In genomic region chr6:41921712-41921998, GRCh38 we compare ENCODE assay signal across 8 cellular contexts. TPM values are rescaled to one million over a fixed set of nuclear protein-coding genes. Genes with fewer than 3 reads are reported as not detected.
DNase-seq lines count a peak whose midpoint lies in the region; ATAC-seq, FAIRE-seq and TF ChIP-seq lines count a peak whose summit lies in the region.

No MANE protein-coding gene starts in this region.

- peak overlapping the region; percentile 100 for H3K9ac ChIP-seq in PC-3 (ENCODE audit: low read length)

- no peak for FAIRE-seq in H54 (lab: Jason Lieb, UNC)

- TF ChIP-seq POLR2A in H54 (IDR thresholded peaks at IDR 0.05; ENCODE audit: low read depth, low read length) = no peak

- DNase-seq in activated naive CD4-positive, alpha-beta T cell treated with anti-CD3 and anti-CD28 coated beads, Interleukin-2, amount 50 U/mL, for 16 hours = no peak
- DNase-seq in PC-3 (no peak), endothelial cell (ENCODE audit: low spot score) (no peak), neural crest cell (ENCODE audit: low read depth, low spot score) (no peak), NCI-H446 (lab: John Stamatoyannopoulos, UW) (no peak), GM10266 (ENCODE audit: extremely low spot score) (no peak), H54 (ENCODE audit: insufficient read length, low spot score) (no peak)

- H3K9me3 ChIP-seq in PC-3 (ENCODE audit: low read length) = no peaks in the 10 kb centered on the region

- no peak for TF ChIP-seq CTCF in PC-3 (conservative IDR thresholded peaks at IDR 0.05; ENCODE audit: low read depth, low read length)
- TF ChIP-seq CTCF in endothelial cell (IDR thresholded peaks at IDR 0.05; ENCODE audit: unreplicated experiment) = no peak
- no peak for TF ChIP-seq CTCF in neural crest cell (conservative IDR thresholded peaks at IDR 0.05)
- no peak for TF ChIP-seq CTCF in GM10266 (IDR thresholded peaks at IDR 0.05; ENCODE audit: control insufficient read depth, insufficient read depth, low read depth, missing control alignments)

- peaks cover 22% of the 10 kb centered on the region for H3K36me3 Mint-ChIP-seq in activated naive CD4-positive, alpha-beta T cell treated with anti-CD3 and anti-CD28 coated beads, Interleukin-2, amount 50 U/mL, for 24 hours
- peaks cover 12% of the 10 kb centered on the region for H3K36me3 Mint-ChIP-seq in endothelial cell (ENCODE audit: low read depth, unreplicated experiment)
- H3K36me3 Mint-ChIP-seq in neural crest cell (ENCODE audit: low read depth) = peaks cover 8% of the 10 kb centered on the region

- peaks cover 12% of the 10 kb centered on the region; the same call in 1 of the 2 replicates for H3K36me3 ChIP-seq in PC-3 (ENCODE audit: low read depth, low read length)

- peak overlapping the region; percentile 100 for H3K27ac Mint-ChIP-seq in activated naive CD4-positive, alpha-beta T cell treated with anti-CD3 and anti-CD28 coated beads, Interleukin-2, amount 50 U/mL, for 24 hours
- peak overlapping the region; percentile 99 for H3K27ac Mint-ChIP-seq in endothelial cell (ENCODE audit: unreplicated experiment)
- peak overlapping the region; percentile 100 for H3K27ac Mint-ChIP-seq in neural crest cell (ENCODE audit: unreplicated experiment)

- H3K27me3 Mint-ChIP-seq in activated naive CD4-positive, alpha-beta T cell treated with anti-CD3 and anti-CD28 coated beads, Interleukin-2, amount 50 U/mL, for 24 hours = no peaks in the 10 kb centered on the region
- H3K27me3 Mint-ChIP-seq in endothelial cell (ENCODE audit: unreplicated experiment) = peaks cover 8% of the 10 kb centered on the region
- H3K27me3 Mint-ChIP-seq in neural crest cell (ENCODE audit: low read depth) = no peaks in the 10 kb centered on the region

- no TSS peak for BruUV-seq in PC-3 (replicated peaks; lab: Mats Ljungman, UMichigan)

- no peaks in the 10 kb centered on the region for H3K9me2 ChIP-seq in PC-3 (replicated peaks; ENCODE audit: low read length)

- POLR2A ChIA-PET in PC-3 (lab: Charles Lee; ENCODE audit: unreplicated experiment) = interaction anchor here (0.6 to 1.6 kb wide), 4 partner anchors 26 to 134 kb away, joined by 3 to 10 read pairs (median 6); partner anchors contain the start of gene TOMM6

- H3K27me3 ChIP-seq in PC-3 (ENCODE audit: low read length) = no peaks in the 10 kb centered on the region

- peak overlapping the region; percentile 91 for H2AFZ ChIP-seq in PC-3 (ENCODE audit: low read length)

- ATAC-seq in PC-3 = peak; percentile 3; the same call in 1 of the 2 replicates

- peak overlapping the region; percentile 96 for H3K4me2 ChIP-seq in PC-3 (ENCODE audit: low read length)

- peak overlapping the region; percentile 99 for H3K4me3 ChIP-seq in PC-3 (ENCODE audit: low read length)

- no peaks in the 10 kb centered on the region for H3K9me3 Mint-ChIP-seq in activated naive CD4-positive, alpha-beta T cell treated with anti-CD3 and anti-CD28 coated beads, Interleukin-2, amount 50 U/mL, for 24 hours
- H3K9me3 Mint-ChIP-seq in endothelial cell (ENCODE audit: unreplicated experiment) (no peaks in the 10 kb centered on the region), neural crest cell (no peaks in the 10 kb centered on the region)

- intact Hi-C loops in PC-3 (cut with micrococcal nuclease) = loop anchor here (1.0 to 5.0 kb wide), 4 partner anchors 26 to 134 kb away; partner anchors contain the start of genes TOMM6 and USP49

- H3K27ac ChIP-seq in PC-3 (ENCODE audit: low read length) = peak overlapping the region; percentile 89

- peaks cover 37% of the 10 kb centered on the region for H3K4me1 ChIP-seq in PC-3 (ENCODE audit: insufficient read depth, low read length)

- peaks cover 9% of the 10 kb centered on the region; the same call in 1 of the 2 replicates for H4K20me1 ChIP-seq in PC-3 (ENCODE audit: low read length)

- peak overlapping the region; percentile 100 for H3K4me3 Mint-ChIP-seq in activated naive CD4-positive, alpha-beta T cell treated with anti-CD3 and anti-CD28 coated beads, Interleukin-2, amount 50 U/mL, for 24 hours
- H3K4me3 Mint-ChIP-seq in endothelial cell (ENCODE audit: unreplicated experiment) (peak overlapping the region; percentile 97), neural crest cell (peak overlapping the region; percentile 99)

- CTCF ChIA-PET in PC-3 (lab: Charles Lee) = interaction anchor here (0.8 to 1.0 kb wide), 3 partner anchors 15 to 135 kb away, joined by 3 to 6 read pairs (median 5); no protein-coding TSS in a partner anchor

- peaks cover 77% of the 10 kb centered on the region for H3K79me2 ChIP-seq in PC-3 (ENCODE audit: low read length)

- H3F3A ChIP-seq in PC-3 (ENCODE audit: low read length, unreplicated experiment) = peaks cover 4% of the 10 kb centered on the region

- H3K4me1 Mint-ChIP-seq in activated naive CD4-positive, alpha-beta T cell treated with anti-CD3 and anti-CD28 coated beads, Interleukin-2, amount 50 U/mL, for 24 hours = peaks cover 50% of the 10 kb centered on the region
- peaks cover 26% of the 10 kb centered on the region for H3K4me1 Mint-ChIP-seq in endothelial cell (ENCODE audit: unreplicated experiment)
- peaks cover 44% of the 10 kb centered on the region for H3K4me1 Mint-ChIP-seq in neural crest cell

RNA-seq across cellular contexts. Expression of gene BYSL, which starts 0.4 kb away (rescaled TPM):
- total RNA-seq in PC-3 (2014; rRNA removed) (46.5 and 84.1 TPM in 2 replicates), endothelial cell (ENCODE audit: unreplicated experiment) (21.9 TPM), neural crest cell (50.8 and 55.5 TPM in 2 replicates)

RNA-seq across cellular contexts. Expression of gene MED20, which starts 0.7 kb away (rescaled TPM):
- 27.5 and 28.5 TPM in 2 replicates for total RNA-seq in PC-3 (2014; rRNA removed)
- total RNA-seq in endothelial cell (ENCODE audit: unreplicated experiment) = 39.4 TPM
- 34.8 and 37.5 TPM in 2 replicates for total RNA-seq in neural crest cell

RNA-seq across cellular contexts. Expression of gene CCND3, which starts 20.0 kb away (rescaled TPM):
- total RNA-seq in PC-3 (2014; rRNA removed) (44.7 and 49.9 TPM in 2 replicates), endothelial cell (ENCODE audit: unreplicated experiment) (39.3 TPM), neural crest cell (21.7 and 24.4 TPM in 2 replicates)

RNA-seq across cellular contexts. Expression of gene USP49, which starts 26.5 kb away (rescaled TPM):
- total RNA-seq in PC-3 (2014; rRNA removed) (2.3 and 5.7 TPM in 2 replicates), endothelial cell (ENCODE audit: unreplicated experiment) (7.1 TPM), neural crest cell (25.1 and 29.0 TPM in 2 replicates)
